ENCODE assay signal across 11 cellular contexts in the genomic region with DNA sequence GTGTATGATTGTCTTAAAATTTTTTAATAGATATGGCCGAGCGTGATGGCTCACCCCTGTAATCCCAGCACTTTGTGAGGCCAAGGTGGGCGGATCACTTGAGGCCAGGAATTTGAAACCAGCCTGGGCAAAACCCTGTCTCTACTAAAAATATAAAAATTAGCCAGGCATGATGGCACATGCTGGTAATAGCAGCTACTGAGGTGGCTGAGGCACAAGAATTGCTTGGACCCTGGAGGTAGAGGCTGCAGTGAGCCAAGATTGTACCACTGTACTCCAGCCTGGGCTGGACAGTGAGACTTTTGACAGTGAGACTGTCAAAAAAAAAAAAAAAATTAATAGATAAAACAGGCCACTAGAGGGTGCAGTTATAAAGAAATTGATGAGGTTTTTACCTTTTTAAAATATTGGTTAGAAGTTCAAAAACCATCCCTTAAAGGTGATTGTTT. TPM values are rescaled to one million over a fixed set of nuclear protein-coding genes. Genes with fewer than 3 reads are reported as not detected.
DNase-seq lines count a peak whose midpoint lies in the region; ATAC-seq, FAIRE-seq and TF ChIP-seq lines count a peak whose summit lies in the region.
"Had no signal": no experiment of that assay in that cellular context is flagged by ENCODE, and none has a peak within 500 bp of the region (broad histone marks: within the 10 kb centered on the region; RNA-seq: fewer than 3 reads in every experiment).

No MANE protein-coding gene starts in this region.

- intact Hi-C loops in posterior vena cava (cut with DNase I) = loop anchor here in 1 of 2 donors (10.0 kb wide), 2 partner anchors 275 to 305 kb away; no protein-coding TSS in a partner anchor

- in situ Hi-C loops in GM13977 (cut with MboI; ENCODE audit: low pct_unique_long_range_greater_than_20kb, low sequenced_read_pairs, unreplicated experiment) = loop anchor here (25.0 kb wide), 1 partner anchor 292 kb away; no protein-coding TSS in a partner anchor

- FAIRE-seq in TTC549 (lab: Jason Lieb, UNC) = peak; percentile 60

- DNase-seq in AG20443 (ENCODE audit: low spot score) (peak; percentile 17), GM13977 (ENCODE audit: low spot score) (no peak), kidney tubule cell (ENCODE audit: low spot score) (peak; percentile 29), posterior vena cava (ENCODE audit: low spot score) (no peak), activated gamma-delta T cell treated with Interleukin-2 at 50 U/mL for 16 hours (no peak)
- DNase-seq: colonic mucosa, SHP77 had no signal

- TF ChIP-seq CTCF in GM13977 (IDR thresholded peaks at IDR 0.05; ENCODE audit: extremely low read depth, insufficient read depth, missing control alignments) = peak; percentile 21

- no peak for ATAC-seq in GM18868 (IDR thresholded peaks at IDR 0.05; ENCODE audit: unreplicated experiment)
- ATAC-seq in HG02970 (IDR thresholded peaks at IDR 0.05; ENCODE audit: low FRiP score, unreplicated experiment) = no peak

RNA-seq across cellular contexts. Expression of a gene that starts 20.5 kb away (rescaled TPM):
- total RNA-seq in posterior vena cava = 10 to 100 TPM; 16.9 to 18.7 TPM

RNA-seq across cellular contexts. Expression of a gene that starts 40.5 kb away (rescaled TPM):
- not detected for total RNA-seq in posterior vena cava
- total RNA-seq: right atrium auricular region had no signal

Comparison
In these comparisons a context has a peak if more than half of its experiments do, and no peak if none do; other contexts are left out.
1. DNase-seq: peak in AG20443 (single experiment) and kidney tubule cell (single experiment); none in GM13977 (single experiment), posterior vena cava (single experiment) and activated gamma-delta T cell treated with Interleukin-2 at 50 U/mL for 16 hours (single experiment).